8 cellular contexts compared by ENCODE assay signal in genomic region chr7:116953727-116954442, GRCh38. TPM values are rescaled to one million over a fixed set of nuclear protein-coding genes. Genes with fewer than 3 reads are reported as not detected.
DNase-seq lines count a peak whose midpoint lies in the region; ATAC-seq and TF ChIP-seq lines count a peak whose summit lies in the region.

No MANE protein-coding gene starts in this region.

- no peaks in the 10 kb centered on the region for H3K36me3 ChIP-seq in BE2C

- peak overlapping the region; percentile 95 for H3K27ac Mint-ChIP-seq in activated CD8-positive, alpha-beta T cell treated with anti-CD3 and anti-CD28 coated beads for 36 hours
- peak overlapping the region; percentile 82 to 95 for H3K27ac Mint-ChIP-seq in stimulated activated naive CD8-positive, alpha-beta T cell treated with anti-CD3 and anti-CD28 coated beads, Interleukin-15, amount 100 ng/mL, for 72 hours

- peak; percentile 55 for DNase-seq in BE2C
- DNase-seq in NCI-H2227 treated with DMSO at 0.1 percent for 48 hours (lab: John Stamatoyannopoulos, UW), result peak; percentile 55
- DNase-seq in activated CD8-positive, alpha-beta T cell treated with anti-CD3 and anti-CD28 coated beads for 36 hours, result no peak
- no peak for DNase-seq in epithelial cell of prostate (ENCODE audit: low read depth, low spot score)
- DNase-seq in midbrain (lab: John Stamatoyannopoulos, UW), result peak; percentile 56
- peak in 1 of 2 donors; percentile 68 for DNase-seq in stimulated activated naive CD8-positive, alpha-beta T cell treated with anti-CD3 and anti-CD28 coated beads, Interleukin-15, amount 100 ng/mL, for 72 hours

- TF ChIP-seq CTCF in BE2C (IDR thresholded peaks at IDR 0.05; ENCODE audit: low read depth, low read length), result no peak
- no peak for TF ChIP-seq CTCF in activated CD8-positive, alpha-beta T cell treated with anti-CD3 and anti-CD28 coated beads for 36 hours (IDR thresholded peaks at IDR 0.05)

- CTCF ChIA-PET in activated CD8-positive, alpha-beta T cell treated with anti-CD3 and anti-CD28 coated beads for 36 hours (lab: Charles Lee), result interaction anchor here (0.8 to 1.7 kb wide), 4 partner anchors 31 to 172 kb away, joined by 3 to 5 read pairs (median 4); no protein-coding TSS in a partner anchor

- ATAC-seq in GM18861 (IDR thresholded peaks at IDR 0.05; ENCODE audit: unreplicated experiment), result peak; percentile 21
- peak; percentile 35 for ATAC-seq in HG03064 (IDR thresholded peaks at IDR 0.05; ENCODE audit: low read depth, unreplicated experiment)
- peak; percentile 60 for ATAC-seq in activated CD8-positive, alpha-beta T cell treated with anti-CD3 and anti-CD28 coated beads for 36 hours
- peak; percentile 66 for ATAC-seq in stimulated activated naive CD8-positive, alpha-beta T cell treated with anti-CD3 and anti-CD28 coated beads, Interleukin-15, amount 100 ng/mL, for 72 hours

- peaks cover 7% of the 10 kb centered on the region; the same call in 1 of the 2 replicates for H3K4me1 ChIP-seq in BE2C

- no peaks in the 10 kb centered on the region for H3K9me3 Mint-ChIP-seq in activated CD8-positive, alpha-beta T cell treated with anti-CD3 and anti-CD28 coated beads for 36 hours
- H3K9me3 Mint-ChIP-seq in stimulated activated naive CD8-positive, alpha-beta T cell treated with anti-CD3 and anti-CD28 coated beads, Interleukin-15, amount 100 ng/mL, for 72 hours, result no peaks in the 10 kb centered on the region

- H3K4me1 Mint-ChIP-seq in activated CD8-positive, alpha-beta T cell treated with anti-CD3 and anti-CD28 coated beads for 36 hours (ENCODE audit: low read depth), result peaks cover 32% of the 10 kb centered on the region
- peaks cover 29% of the 10 kb centered on the region for H3K4me1 Mint-ChIP-seq in stimulated activated naive CD8-positive, alpha-beta T cell treated with anti-CD3 and anti-CD28 coated beads, Interleukin-15, amount 100 ng/mL, for 72 hours

- H3K36me3 Mint-ChIP-seq in activated CD8-positive, alpha-beta T cell treated with anti-CD3 and anti-CD28 coated beads for 36 hours (ENCODE audit: low read depth), result peaks cover 5% of the 10 kb centered on the region

- H3K4me3 Mint-ChIP-seq in activated CD8-positive, alpha-beta T cell treated with anti-CD3 and anti-CD28 coated beads for 36 hours, result peak overlapping the region; percentile 93
- peak overlapping the region; percentile 86 to 90 for H3K4me3 Mint-ChIP-seq in stimulated activated naive CD8-positive, alpha-beta T cell treated with anti-CD3 and anti-CD28 coated beads, Interleukin-15, amount 100 ng/mL, for 72 hours

- peak overlapping the region; percentile 89 for H3K27ac ChIP-seq in epithelial cell of prostate

- POLR2A ChIA-PET in activated CD8-positive, alpha-beta T cell treated with anti-CD3 and anti-CD28 coated beads for 36 hours (lab: Charles Lee), result interaction anchor here (0.5 to 1.8 kb wide), 9 partner anchors 9 to 173 kb away, joined by 3 to 5 read pairs (median 3); no protein-coding TSS in a partner anchor

- H3K27me3 ChIP-seq in BE2C, result no peaks in the 10 kb centered on the region

- H3K9me3 ChIP-seq in BE2C, result no peaks in the 10 kb centered on the region

- H3K27me3 Mint-ChIP-seq in activated CD8-positive, alpha-beta T cell treated with anti-CD3 and anti-CD28 coated beads for 36 hours, result peaks cover 3% of the 10 kb centered on the region
- H3K27me3 Mint-ChIP-seq in stimulated activated naive CD8-positive, alpha-beta T cell treated with anti-CD3 and anti-CD28 coated beads, Interleukin-15, amount 100 ng/mL, for 72 hours, result peaks cover 6% of the 10 kb centered on the region

- H3K4me3 ChIP-seq in BE2C (ENCODE audit: low read depth, low read length), result peak overlapping the region; percentile 83

- intact Hi-C loops in activated CD8-positive, alpha-beta T cell treated with anti-CD3 and anti-CD28 coated beads for 36 hours (cut with micrococcal nuclease), result no loop called here

RNA-seq across cellular contexts. Expression of gene ST7, which starts 0.6 kb away (rescaled TPM):
- polyA plus RNA-seq in BE2C (2012; ENCODE audit: insufficient read depth, insufficient read length, low read depth), result 48.1 TPM
- 1 to 10 TPM; 5.9 to 9.2 TPM for total RNA-seq in activated CD8-positive, alpha-beta T cell treated with anti-CD3 and anti-CD28 coated beads for 36 hours

Comparison
In these comparisons a context has a peak if more than half of its experiments do, and no peak if none do; other contexts are left out.
1. DNase-seq: peak in BE2C (single experiment), NCI-H2227 treated with DMSO at 0.1 percent for 48 hours (single experiment) and midbrain (single experiment); none in activated CD8-positive, alpha-beta T cell treated with anti-CD3 and anti-CD28 coated beads for 36 hours (single experiment) and epithelial cell of prostate (single experiment).
2. Peak in every context shown above with its lines, with median percentiles within 50 percentile points of each other: ATAC-seq.